7 cellular contexts compared by ENCODE assay signal in the genomic region with DNA sequence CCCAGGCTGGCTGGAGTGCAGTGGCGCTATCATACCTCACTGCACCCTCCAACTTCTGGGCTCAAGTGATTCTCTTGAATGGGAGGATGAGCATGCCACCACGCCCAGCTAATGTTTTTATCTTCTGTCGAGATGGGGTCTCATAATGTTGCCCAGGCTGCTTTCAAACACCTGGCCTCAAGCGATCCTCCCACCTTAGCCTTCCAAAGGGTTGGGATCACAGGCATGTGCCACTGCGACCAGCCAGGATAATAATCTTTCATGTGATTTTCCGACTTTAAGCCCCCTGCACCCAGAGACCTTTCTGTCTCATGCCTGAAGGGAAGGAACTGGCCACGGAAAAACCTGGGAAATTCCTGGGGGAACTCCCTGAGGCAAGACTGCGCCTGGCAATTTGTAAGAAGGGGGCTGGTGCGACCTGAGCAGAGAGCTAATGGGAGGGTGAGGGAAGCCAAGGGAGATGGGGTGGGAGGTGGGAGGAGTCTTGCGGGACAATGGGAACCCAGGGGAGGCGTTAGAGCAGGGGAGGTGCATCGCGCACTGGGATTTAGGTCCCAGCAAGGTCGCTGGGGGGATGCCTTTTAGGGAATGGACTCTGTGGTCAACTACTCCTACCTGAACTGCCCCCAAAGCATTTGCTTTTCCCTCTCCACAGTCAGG. TPM values are rescaled to one million over a fixed set of nuclear protein-coding genes. Genes with fewer than 3 reads are reported as not detected.
DNase-seq lines count a peak whose midpoint lies in the region; ATAC-seq and TF ChIP-seq lines count a peak whose summit lies in the region.

No MANE protein-coding gene starts in this region.

- H3K36me3 ChIP-seq in GM23248 (ENCODE audit: low read depth): no peaks in the 10 kb centered on the region
- peaks cover 4% of the 10 kb centered on the region; the same call in 1 of the 2 replicates for H3K36me3 ChIP-seq in Panc1 (ENCODE audit: control insufficient read depth, insufficient read depth, low read length)

- peak overlapping the region; percentile 77 for H3K4me2 ChIP-seq in GM23248 (ENCODE audit: unreplicated experiment)

- no peaks in the 10 kb centered on the region for H3F3A ChIP-seq in GM23248 (ENCODE audit: insufficient read depth)

- CTCF ChIA-PET in Panc1 (lab: Charles Lee): interaction anchor here (0.6 to 3.0 kb wide), 4 partner anchors 61 to 497 kb away, joined by 3 to 19 read pairs (median 8); partner anchors contain the start of genes RPL18A and SLC5A5

- no peaks in the 10 kb centered on the region for H4K20me1 ChIP-seq in GM23248 (ENCODE audit: insufficient read depth)

- H3K27ac ChIP-seq in GM23248 (no peak overlapping the region), Panc1 (ENCODE audit: low read length) (peak overlapping the region; percentile 93; the same call in 1 of the 2 replicates), foreskin keratinocyte (peak overlapping the region; percentile 91), skin epidermis (peak overlapping the region in 4 of 21 experiments; percentile 92 to 98 (median 96))

- BruUV-seq in Panc1 (replicated peaks; lab: Mats Ljungman, UMichigan): no TSS peak

- POLR2A ChIA-PET in Panc1 (lab: Charles Lee): no interaction called here

- TF ChIP-seq CTCF in Panc1 (IDR thresholded peaks at IDR 0.05) (no peak), foreskin keratinocyte (conservative IDR thresholded peaks at IDR 0.05) (no peak)

- no peaks in the 10 kb centered on the region for H3K9me2 ChIP-seq in GM23248 (ENCODE audit: insufficient read depth)

- 40 to 41% methylated on average over 14 of the region's 14 CpGs for WGBS in GM23248 (ENCODE audit: low coverage in 1 of 2, low lambda C conversion rate in 2 of 2, missing lambda C conversion rate in 2 of 2), 2 experiments

- ATAC-seq in Panc1: no peak
- ATAC-seq in foreskin keratinocyte: peak; percentile 5
- ATAC-seq in HG03095 (IDR thresholded peaks at IDR 0.05; ENCODE audit: unreplicated experiment): no peak

- intact Hi-C loops in Panc1 (cut with micrococcal nuclease; ENCODE audit: unreplicated experiment): loop anchor here (1.0 kb wide), 1 partner anchor 61 kb away; no protein-coding TSS in a partner anchor

- in situ Hi-C loops in GM23248 (cut with MboI) (no loop called here), Panc1 (cut with HindIII; ENCODE audit: low pct_unique_long_range_greater_than_20kb, low sequenced_read_pairs) (no loop called here)

- H3K9me3 ChIP-seq in GM23248 (ENCODE audit: low read depth): no peaks in the 10 kb centered on the region
- H3K9me3 ChIP-seq in Panc1 (ENCODE audit: control insufficient read depth, insufficient read depth, low read depth, low read length): no peaks in the 10 kb centered on the region

- H3K4me1 ChIP-seq in GM23248 (ENCODE audit: insufficient read depth): no peaks in the 10 kb centered on the region; the same call in 1 of the 2 replicates
- peaks cover 11% of the 10 kb centered on the region; the same call in 1 of the 2 replicates for H3K4me1 ChIP-seq in Panc1 (ENCODE audit: control insufficient read depth, insufficient read depth, low read length)
- no peaks in the 10 kb centered on the region for H3K4me1 ChIP-seq in foreskin keratinocyte

- DNase-seq in GM23248: no peak
- no peak for DNase-seq in Panc1 (ENCODE audit: low read depth, low spot score)
- no peak for DNase-seq in foreskin keratinocyte
- DNase-seq in midbrain (lab: John Stamatoyannopoulos, UW): no peak
- DNase-seq in GM19240 (ENCODE audit: insufficient read length, low spot score): no peak

- H2AFZ ChIP-seq in GM23248: peak overlapping the region; percentile 89

- H3K4me3 ChIP-seq in GM23248 (peak overlapping the region; percentile 80), Panc1 (ENCODE audit: low read depth in 2 of 2, low read length in 2 of 2) (peak overlapping the region in 1 of 2 experiments; percentile 89; a peak in 2 of 4 replicates), skin epidermis (peak overlapping the region in 6 of 7 experiments; percentile 65 to 94 (median 73))

- H3K27me3 ChIP-seq in GM23248 (replicated peaks; ENCODE audit: insufficient read depth): no peaks in the 10 kb centered on the region; the same call in 1 of the 2 replicates
- no peaks in the 10 kb centered on the region for H3K27me3 ChIP-seq in Panc1 (ENCODE audit: control insufficient read depth, insufficient read depth, low read length)
- H3K27me3 ChIP-seq in foreskin keratinocyte: no peaks in the 10 kb centered on the region

- H3K79me2 ChIP-seq in GM23248 (ENCODE audit: insufficient read depth): peaks cover 22% of the 10 kb centered on the region

- no peak overlapping the region for H3K9ac ChIP-seq in GM23248

RNA-seq across cellular contexts. Expression of gene CCDC124, which starts 1.2 kb away (rescaled TPM):
- 14.4 and 29.6 TPM in 2 replicates for total RNA-seq in GM23248 (2014; rRNA removed; shearing (Covaris generic))
- 125 and 130 TPM in 2 replicates for polyA plus RNA-seq in GM23248 (2016; fragmentation: Nextera tagmentation; extraction: Ambion mirVana)
- 110 TPM for total RNA-seq in Panc1 (2021; ENCODE audit: unreplicated experiment)
- polyA plus RNA-seq in Panc1 (2012; ENCODE audit: insufficient read length): 188 TPM
- total RNA-seq in foreskin keratinocyte: 45.7 and 77.6 TPM in 2 replicates
- polyA plus RNA-seq in foreskin keratinocyte: 199 and 218 TPM in 2 replicates

RNA-seq across cellular contexts. Expression of gene KCNN1, which starts 35.2 kb away (rescaled TPM):
- total RNA-seq in GM23248 (2014; rRNA removed; shearing (Covaris generic)): not detected in 2 replicates
- polyA plus RNA-seq in GM23248 (2016; fragmentation: Nextera tagmentation; extraction: Ambion mirVana): not detected in 2 replicates
- 0.90 TPM for total RNA-seq in Panc1 (2021; ENCODE audit: unreplicated experiment)
- polyA plus RNA-seq in Panc1 (2012; ENCODE audit: insufficient read length): 3.0 TPM
- not detected in 2 replicates for total RNA-seq in foreskin keratinocyte
- 0.02 and 0.03 TPM in 2 replicates for polyA plus RNA-seq in foreskin keratinocyte

RNA-seq across cellular contexts. Expression of gene SLC5A5, which starts 59.9 kb away (rescaled TPM):
- total RNA-seq in GM23248 (2014; rRNA removed; shearing (Covaris generic)): not detected in 2 replicates
- not detected in 2 replicates for polyA plus RNA-seq in GM23248 (2016; fragmentation: Nextera tagmentation; extraction: Ambion mirVana)
- total RNA-seq in Panc1 (2021; ENCODE audit: unreplicated experiment): 6.3 TPM
- polyA plus RNA-seq in Panc1 (2012; ENCODE audit: insufficient read length): 4.5 TPM
- 0.07 TPM in 1 of 2 replicates, not detected in the other for total RNA-seq in foreskin keratinocyte
- polyA plus RNA-seq in foreskin keratinocyte: not detected in 2 replicates
